In genomic region chr12:50039151-50039835, GRCh38 we compare ENCODE assay signal across 8 cellular contexts. TPM values are rescaled to one million over a fixed set of nuclear protein-coding genes. Genes with fewer than 3 reads are reported as not detected.
DNase-seq lines count a peak whose midpoint lies in the region; ATAC-seq, FAIRE-seq and TF ChIP-seq lines count a peak whose summit lies in the region.

No MANE protein-coding gene starts in this region.

- H3K36me3 ChIP-seq in GM23248 (ENCODE audit: low read depth): no peaks in the 10 kb centered on the region
- no peaks in the 10 kb centered on the region for H3K36me3 ChIP-seq in mammary epithelial cell (ENCODE audit: insufficient read depth, low read length)
- H3K36me3 ChIP-seq in kidney (ENCODE audit: control insufficient read depth in 1 of 2, insufficient read depth in 2 of 2, low read length in 2 of 2): no peaks in the 10 kb centered on the region

- dilution Hi-C loops in mammary epithelial cell (cut with HindIII; ENCODE audit: low sequenced_read_pairs): no loop called here

- 36 to 39% methylated on average over 9 of the region's 9 CpGs for WGBS in GM23248 (ENCODE audit: low coverage in 1 of 2, low lambda C conversion rate in 2 of 2, missing lambda C conversion rate in 2 of 2), 2 experiments
- 44% methylated on average over 9 of the region's 9 CpGs for WGBS in mammary epithelial cell (ENCODE audit: low coverage, missing lambda C conversion rate)

- no peaks in the 10 kb centered on the region for H3K79me2 ChIP-seq in GM23248 (ENCODE audit: insufficient read depth)
- H3K79me2 ChIP-seq in mammary epithelial cell (ENCODE audit: insufficient read depth, low read length): no peaks in the 10 kb centered on the region

- H3F3A ChIP-seq in GM23248 (ENCODE audit: insufficient read depth): no peaks in the 10 kb centered on the region

- intact Hi-C loops in mammary epithelial cell (cut with micrococcal nuclease): loop anchor here (1.0 kb wide), 2 partner anchors 17 to 31 kb away; no protein-coding TSS in a partner anchor
- intact Hi-C loops in kidney (cut with DNase I): no loop called here

- H3K9me2 ChIP-seq in GM23248 (ENCODE audit: insufficient read depth): no peaks in the 10 kb centered on the region

- ATAC-seq in GM18873 (IDR thresholded peaks at IDR 0.05; ENCODE audit: low FRiP score, unreplicated experiment): no peak

- H3K27me3 ChIP-seq in GM23248 (replicated peaks; ENCODE audit: insufficient read depth): no peaks in the 10 kb centered on the region
- no peaks in the 10 kb centered on the region for H3K27me3 ChIP-seq in mammary epithelial cell (ENCODE audit: insufficient read depth, low read length)

- H4K20me1 ChIP-seq in GM23248 (ENCODE audit: insufficient read depth) (no peaks in the 10 kb centered on the region), mammary epithelial cell (ENCODE audit: insufficient read depth, low read length) (no peaks in the 10 kb centered on the region)

- H3K9me3 ChIP-seq in GM23248 (ENCODE audit: low read depth) (no peaks in the 10 kb centered on the region), mammary epithelial cell (replicated peaks; ENCODE audit: insufficient read depth, low read length) (no peaks in the 10 kb centered on the region), kidney (ENCODE audit: control insufficient read depth in 1 of 2, low read length in 2 of 2) (no peaks in the 10 kb centered on the region)

- BruUV-seq in mammary epithelial cell (replicated peaks; lab: Mats Ljungman, UMichigan): no TSS peak

- H3K4me3 ChIP-seq in GM23248: no peak overlapping the region
- no peak overlapping the region for H3K4me3 ChIP-seq in mammary epithelial cell (replicated peaks in 1 of 3; ENCODE audit: insufficient read depth in 1 of 3, low read depth in 2 of 3, low read length in 3 of 3)
- no peak overlapping the region for H3K4me3 ChIP-seq in kidney (ENCODE audit: low read length in 2 of 2)

- CTCF ChIA-PET in mammary epithelial cell (lab: Charles Lee; ENCODE audit: low non-redundant PET): interaction anchor here (0.6 to 0.7 kb wide), 4 partner anchors 9 to 85 kb away, joined by 3 to 4 read pairs (median 4); no protein-coding TSS in a partner anchor

- H3K27ac ChIP-seq in GM23248: no peak overlapping the region
- no peak overlapping the region for H3K27ac ChIP-seq in mammary epithelial cell (ENCODE audit: insufficient read depth, low read depth, low read length)
- H3K27ac ChIP-seq in kidney (ENCODE audit: low read depth in 2 of 2, low read length in 2 of 2): no peak overlapping the region

- in situ Hi-C loops in ACHN (cut with HindIII; ENCODE audit: low pct_ligation_motif_present, low pct_unique_long_range_greater_than_20kb, low sequenced_read_pairs): no loop called here
- in situ Hi-C loops in GM23248 (cut with MboI): no loop called here
- in situ Hi-C loops in mammary epithelial cell (cut with MboI; ENCODE audit: low sequenced_read_pairs in 2 of 2): no loop called here

- H3K4me2 ChIP-seq in GM23248 (ENCODE audit: unreplicated experiment) (no peak overlapping the region), mammary epithelial cell (ENCODE audit: insufficient read depth, low read depth, low read length) (no peak overlapping the region)

- DNase-seq in ACHN (peak; percentile 82), GM23248 (peak; percentile 75), NCI-H2227 (lab: John Stamatoyannopoulos, UW; ENCODE audit: unreplicated experiment) (peak; percentile 84), mammary epithelial cell (peak; percentile 75), kidney (peak; percentile 90)
- DNase-seq in activated CD4-positive, CD25-positive, alpha-beta regulatory T cell (lab: John Stamatoyannopoulos, UW): peak; percentile 67 to 86 (median 77)
- peak; percentile 63 to 87 for DNase-seq in stimulated activated CD4-positive, alpha-beta T cell treated with anti-CD3 and anti-CD28 coated beads, Interleukin-1b, Interleukin-23, amount 100 ng/mL, for 1 hour (ENCODE audit: low read depth in 2 of 2)

- peak; percentile 77 to 91 for TF ChIP-seq CTCF in mammary epithelial cell (conservative IDR thresholded peaks at IDR 0.05 in 1 of 2, IDR thresholded peaks at IDR 0.05 in 1 of 2; ENCODE audit: extremely low read depth in 1 of 2, insufficient read depth in 1 of 2, low read depth in 1 of 2, low read length in 2 of 2)
- peak; percentile 84 for TF ChIP-seq CTCF in kidney (IDR thresholded peaks at IDR 0.05; ENCODE audit: borderline replicate concordance, extremely low read depth, insufficient read depth)

- no peaks in the 10 kb centered on the region for H3K4me1 ChIP-seq in GM23248 (ENCODE audit: insufficient read depth)
- H3K4me1 ChIP-seq in mammary epithelial cell (ENCODE audit: insufficient read depth, low read length): peaks cover 2% of the 10 kb centered on the region
- H3K4me1 ChIP-seq in kidney (ENCODE audit: control insufficient read depth in 1 of 2, insufficient read depth in 1 of 2, low read depth in 1 of 2, low read length in 2 of 2): no peaks in the 10 kb centered on the region

- H3K9ac ChIP-seq in GM23248 (no peak overlapping the region), mammary epithelial cell (ENCODE audit: insufficient read depth, low read length) (no peak overlapping the region), kidney (ENCODE audit: low read length in 2 of 2) (no peak overlapping the region)

- FAIRE-seq in kidney (lab: Jason Lieb, UNC): no peak

- H2AFZ ChIP-seq in GM23248: no peak overlapping the region
- peak overlapping the region; percentile 15 for H2AFZ ChIP-seq in mammary epithelial cell (ENCODE audit: low read depth, low read length)

RNA-seq across cellular contexts. Expression of gene RACGAP1, which starts 14.0 kb away (rescaled TPM):
- 55.4 and 63.5 TPM in 2 replicates for total RNA-seq in GM23248 (2014; rRNA removed; shearing (Covaris generic))
- polyA plus RNA-seq in GM23248 (2016; fragmentation: Nextera tagmentation; extraction: Ambion mirVana): 35.4 and 35.7 TPM in 2 replicates
- total RNA-seq in mammary epithelial cell: 10 to 100 TPM; 24.2 to 91.8 TPM
- 52.7 TPM for polyA plus RNA-seq in mammary epithelial cell
- 113 TPM for polyA minus RNA-seq in mammary epithelial cell
- total RNA-seq in kidney: 7.7 TPM
- 5.0 TPM for polyA plus RNA-seq in kidney (ENCODE audit: insufficient read depth, low read depth, low replicate concordance)

RNA-seq across cellular contexts. Expression of gene ASIC1, which starts 18.1 kb away (rescaled TPM):
- total RNA-seq in GM23248 (2014; rRNA removed; shearing (Covaris generic)): 0.13 and 1.9 TPM in 2 replicates
- 0.95 and 1.4 TPM in 2 replicates for polyA plus RNA-seq in GM23248 (2016; fragmentation: Nextera tagmentation; extraction: Ambion mirVana)
- total RNA-seq in mammary epithelial cell: 10 to 100 TPM in 1 of 2 donors, 1 to 10 TPM in 1; 3.0 to 10.5 TPM
- polyA plus RNA-seq in mammary epithelial cell: 6.4 TPM
- 4.3 TPM for polyA minus RNA-seq in mammary epithelial cell
- 1.6 TPM for total RNA-seq in kidney
- 0.99 TPM for polyA plus RNA-seq in kidney (ENCODE audit: insufficient read depth, low read depth, low replicate concordance)

RNA-seq across cellular contexts. Expression of gene SMARCD1, which starts 45.8 kb away (rescaled TPM):
- total RNA-seq in GM23248 (2014; rRNA removed; shearing (Covaris generic)): 41.9 and 48.3 TPM in 2 replicates
- polyA plus RNA-seq in GM23248 (2016; fragmentation: Nextera tagmentation; extraction: Ambion mirVana): 6.4 and 8.2 TPM in 2 replicates
- total RNA-seq in mammary epithelial cell: 100 to 1,000 TPM; 106 to 107 TPM
- 70.9 TPM for polyA plus RNA-seq in mammary epithelial cell
- 134 TPM for polyA minus RNA-seq in mammary epithelial cell
- 51.1 TPM for total RNA-seq in kidney
- polyA plus RNA-seq in kidney (ENCODE audit: insufficient read depth, low read depth, low replicate concordance): 21.9 TPM
